8 cellular contexts compared by ENCODE assay signal in genomic region chr19:2261438-2262172, GRCh38. TPM values are rescaled to one million over a fixed set of nuclear protein-coding genes. Genes with fewer than 3 reads are reported as not detected.
DNase-seq lines count a peak whose midpoint lies in the region; ATAC-seq and TF ChIP-seq lines count a peak whose summit lies in the region.

No MANE protein-coding gene starts in this region.

- no peaks in the 10 kb centered on the region for H4K20me1 ChIP-seq in hepatocyte (ENCODE audit: insufficient read depth, poor library complexity, severe bottlenecking)

- no peaks in the 10 kb centered on the region for H3K9me2 ChIP-seq in hepatocyte (replicated peaks; ENCODE audit: insufficient read depth)

- H3K27me3 ChIP-seq in hepatocyte: no peaks in the 10 kb centered on the region
- H3K27me3 ChIP-seq in upper lobe of left lung: no peaks in the 10 kb centered on the region

- TF ChIP-seq CTCF in AG10803 (conservative IDR thresholded peaks at IDR 0.05; ENCODE audit: low read length) (peak; percentile 55), hepatocyte (IDR thresholded peaks at IDR 0.05; ENCODE audit: poor library complexity) (peak; percentile 42), upper lobe of left lung (IDR thresholded peaks at IDR 0.05) (peak in 5 of 6 experiments; percentile 32 to 66 (median 34))

- H3K9me3 ChIP-seq in hepatocyte (ENCODE audit: low read depth) (no peaks in the 10 kb centered on the region), upper lobe of left lung (no peaks in the 10 kb centered on the region)

- WGBS in hepatocyte (ENCODE audit: low lambda C conversion rate, missing lambda C conversion rate): 74% methylated on average over 7 of the region's 7 CpGs
- WGBS in upper lobe of left lung, 2 donors: 69 to 70% methylated on average over 7 of the region's 7 CpGs

- H3K27ac ChIP-seq in hepatocyte: no peak overlapping the region
- H3K27ac ChIP-seq in upper lobe of left lung: no peak overlapping the region

- DNase-seq in AG10803 (ENCODE audit: low read depth) (no peak), hepatocyte (ENCODE audit: low spot score) (no peak), upper lobe of left lung (peak in 1 of 2 donors; percentile 61), Ammon's horn (ENCODE audit: low spot score) (no peak), SIG-M5 treated with dmso at 0.1 percent for 504 hours (lab: John Stamatoyannopoulos, UW; ENCODE audit: unreplicated experiment) (no peak)
- DNase-seq in Jurkat, Clone E6-1 (ENCODE audit: low read depth, low spot score): peak; percentile 43
- DNase-seq in activated CD8-positive, alpha-beta memory T cell treated with anti-CD3 and anti-CD28 coated beads, Interleukin-2, amount 50 U/mL, for 4 hours: peak; percentile 57

- TF ChIP-seq EP300 in upper lobe of left lung (IDR thresholded peaks at IDR 0.05): no peak

- H3K4me1 ChIP-seq in hepatocyte (ENCODE audit: insufficient read depth): no peaks in the 10 kb centered on the region
- peaks cover 6 to 13% (median 8%) of the 10 kb centered on the region in 4 donors for H3K4me1 ChIP-seq in upper lobe of left lung

- H3K36me3 ChIP-seq in hepatocyte (replicated peaks; ENCODE audit: insufficient read depth, low read depth) (no peaks in the 10 kb centered on the region), upper lobe of left lung (no peaks in the 10 kb centered on the region)

- ATAC-seq in upper lobe of left lung (ENCODE audit: low FRiP score in 2 of 2) (peak in 1 of 2 donors; percentile 15), HG02870 (IDR thresholded peaks at IDR 0.05; ENCODE audit: unreplicated experiment) (no peak)

- TF ChIP-seq POLR2A in upper lobe of left lung (IDR thresholded peaks at IDR 0.05): no peak

- H3K4me2 ChIP-seq in hepatocyte: no peak overlapping the region

- H2AFZ ChIP-seq in hepatocyte: no peak overlapping the region

- H3K4me3 ChIP-seq in AG10803 (ENCODE audit: low read length) (no peak overlapping the region), hepatocyte (no peak overlapping the region), upper lobe of left lung (no peak overlapping the region)
- no peak overlapping the region for H3K4me3 ChIP-seq in Jurkat, Clone E6-1 (ENCODE audit: low read length)

- H3K79me2 ChIP-seq in hepatocyte: no peaks in the 10 kb centered on the region

RNA-seq across cellular contexts. Expression of gene JSRP1, which starts 5.4 kb away (rescaled TPM):
- not detected for polyA plus RNA-seq in Jurkat, Clone E6-1 (2012; ENCODE audit: insufficient read depth, insufficient read length)
- 0.30 TPM in 1 of 2 replicates, not detected in the other for total RNA-seq in hepatocyte
- 0.91 and 0.93 TPM in 2 replicates for polyA plus RNA-seq in hepatocyte
- 1 to 10 TPM in 3 of 6 donors, not detected in 3; 1.2 to 3.7 (median 1.7) TPM for total RNA-seq in upper lobe of left lung

RNA-seq across cellular contexts. Expression of gene AMH, which starts 12.5 kb away (rescaled TPM):
- polyA plus RNA-seq in Jurkat, Clone E6-1 (2012; ENCODE audit: insufficient read depth, insufficient read length): 17.0 TPM
- total RNA-seq in hepatocyte (3.9 and 8.2 TPM in 2 replicates), upper lobe of left lung (1 to 10 TPM; 1.1 to 6.3 (median 3.2) TPM)
- polyA plus RNA-seq in hepatocyte: 20.9 and 22.3 TPM in 2 replicates

RNA-seq across cellular contexts. Expression of gene PEAK3, which starts 20.4 kb away (rescaled TPM):
- not detected for polyA plus RNA-seq in Jurkat, Clone E6-1 (2012; ENCODE audit: insufficient read depth, insufficient read length)
- total RNA-seq in hepatocyte (not detected in 2 replicates), upper lobe of left lung (1 to 10 TPM; 2.4 to 8.6 (median 4.6) TPM)
- polyA plus RNA-seq in hepatocyte: 0.15 and 0.57 TPM in 2 replicates

RNA-seq across cellular contexts. Expression of gene SF3A2, which starts 25.0 kb away (rescaled TPM):
- polyA plus RNA-seq in Jurkat, Clone E6-1 (2012; ENCODE audit: insufficient read depth, insufficient read length): 178 TPM
- total RNA-seq in hepatocyte (17.9 and 21.2 TPM in 2 replicates), upper lobe of left lung (100 to 1,000 TPM in 1 of 6 donors, 10 to 100 TPM in 5; 39.8 to 104 (median 70.7) TPM)
- 75.3 and 81.1 TPM in 2 replicates for polyA plus RNA-seq in hepatocyte

RNA-seq across cellular contexts. Expression of gene PLEKHJ1, which starts 25.5 kb away (rescaled TPM):
- polyA plus RNA-seq in Jurkat, Clone E6-1 (2012; ENCODE audit: insufficient read depth, insufficient read length): 91.2 TPM
- 142 and 165 TPM in 2 replicates for total RNA-seq in hepatocyte
- 190 and 207 TPM in 2 replicates for polyA plus RNA-seq in hepatocyte
- 100 to 1,000 TPM in 2 of 6 donors, 10 to 100 TPM in 4; 67.2 to 114 (median 79.3) TPM for total RNA-seq in upper lobe of left lung

Comparison
In these comparisons a context has a peak if more than half of its experiments do, and no peak if none do; other contexts are left out.
1. DNase-seq: peak in Jurkat, Clone E6-1 (single experiment) and activated CD8-positive, alpha-beta memory T cell treated with anti-CD3 and anti-CD28 coated beads, Interleukin-2, amount 50 U/mL, for 4 hours (single experiment); none in AG10803 (single experiment), hepatocyte (single experiment), Ammon's horn (single experiment) and SIG-M5 treated with dmso at 0.1 percent for 504 hours (single experiment).
2. Peak in every context shown above with its lines, with median percentiles within 50 percentile points of each other: CTCF ChIP-seq.